Comparison of ENCODE assay signal across 32 cellular contexts in genomic region chr17:74544991-74545441, GRCh38. TPM values are rescaled to one million over a fixed set of nuclear protein-coding genes. Genes with fewer than 3 reads are reported as not detected.
A peak's percentile ranks its signal among the peaks of the same experiment; 100 is the strongest.
DNase-seq lines count a peak whose midpoint lies in the region; ATAC-seq, FAIRE-seq and TF ChIP-seq lines count a peak whose summit lies in the region.
"Had no signal": no experiment of that assay in that cellular context is flagged by ENCODE, and none has a peak within 500 bp of the region (broad histone marks: within the 10 kb centered on the region; RNA-seq: fewer than 3 reads in every experiment).

No MANE protein-coding gene starts in this region.

- ATAC-seq in HG03469 (IDR thresholded peaks at IDR 0.05; ENCODE audit: unreplicated experiment) = no peak
- ATAC-seq: PC-3, psoas muscle had no signal

- no peaks in the 10 kb centered on the region for H3K27me3 Mint-ChIP-seq in activated CD4-positive, alpha-beta T cell treated with anti-CD3 and anti-CD28 coated beads, Interleukin-2, amount 10 ng/mL, durations not matched to agents 7 days and 5 days

- H3K9ac ChIP-seq in kidney (ENCODE audit: low read length in 2 of 2) = no peak overlapping the region

- no peak for DNase-seq in activated CD4-positive, alpha-beta T cell treated with anti-CD3 and anti-CD28 coated beads, Interleukin-2, amount 10 ng/mL, durations not matched to agents 7 days and 5 days
- DNase-seq in activated CD4-positive, alpha-beta T cell treated with anti-CD3 and anti-CD28 coated beads, Interleukin-2, amount 50 U/mL, for 48 hours = no peak
- DNase-seq in HTR-8/SVneo (ENCODE audit: insufficient read length, low spot score) = no peak
- peak; percentile 49 for DNase-seq in kidney
- no peak for DNase-seq in suprapubic skin (ENCODE audit: low spot score in 2 of 2)
- DNase-seq in globus pallidus (ENCODE audit: low spot score) = no peak
- DNase-seq in activated CD4-positive, CD25-positive, alpha-beta regulatory T cell (lab: John Stamatoyannopoulos, UW) = no peak
- DNase-seq: activated CD4-positive, alpha-beta T cell treated with anti-CD3 and anti-CD28 coated beads, Interleukin-2, amount 50 U/mL, for 4 hours; activated naive CD4-positive, alpha-beta T cell; activated T-cell treated with anti-CD3 and anti-CD28 coated beads, Interleukin-2, amount 50 U/mL, for 1 hour; Karpas-422; NCI-H1048; NCI-H2029; NCI-H345; PC-3; psoas muscle; SIG-M5; stimulated activated CD4-positive, alpha-beta T cell treated with anti-CD3 and anti-CD28 coated beads, Interleukin-2, amount 100 ng/mL, for 24 hours; stimulated activated naive CD4-positive, alpha-beta T cell; T-helper 1 cell; trophoblast cell had no signal

- H3K27ac Mint-ChIP-seq in activated CD4-positive, alpha-beta T cell treated with anti-CD3 and anti-CD28 coated beads, Interleukin-2, amount 10 ng/mL, durations not matched to agents 7 days and 5 days = peak overlapping the region; percentile 57
- H3K27ac Mint-ChIP-seq: nephron had no signal

- POLR2A ChIA-PET in activated CD4-positive, alpha-beta T cell treated with anti-CD3 and anti-CD28 coated beads, Interleukin-2, amount 10 ng/mL, durations not matched to agents 7 days and 5 days (lab: Charles Lee) = no interaction called here

- TF ChIP-seq CTCF in kidney (IDR thresholded peaks at IDR 0.05; ENCODE audit: borderline replicate concordance, extremely low read depth, insufficient read depth) (no peak), suprapubic skin (IDR thresholded peaks at IDR 0.05) (no peak)

- 85% methylated on average over 6 of the region's 6 CpGs for WGBS in suprapubic skin

- H3K4me3 ChIP-seq in kidney (ENCODE audit: low read length in 2 of 2) = no peak overlapping the region
- peak overlapping the region; percentile 30 for H3K4me3 ChIP-seq in suprapubic skin
- H3K4me3 ChIP-seq: psoas muscle had no signal

- H3K4me1 Mint-ChIP-seq in activated CD4-positive, alpha-beta T cell treated with anti-CD3 and anti-CD28 coated beads, Interleukin-2, amount 10 ng/mL, durations not matched to agents 7 days and 5 days = peaks cover 42% of the 10 kb centered on the region
- H3K4me1 Mint-ChIP-seq: nephron had no signal

- TF ChIP-seq EP300 in suprapubic skin (IDR thresholded peaks at IDR 0.05) = no peak

- no peaks in the 10 kb centered on the region for H3K27me3 ChIP-seq in suprapubic skin

- H3K9me3 ChIP-seq in kidney (ENCODE audit: control insufficient read depth in 1 of 2, low read length in 2 of 2) (no peaks in the 10 kb centered on the region), suprapubic skin (no peaks in the 10 kb centered on the region)
- H3K9me3 ChIP-seq: psoas muscle had no signal

- H3K4me3 Mint-ChIP-seq in activated CD4-positive, alpha-beta T cell treated with anti-CD3 and anti-CD28 coated beads, Interleukin-2, amount 10 ng/mL, durations not matched to agents 7 days and 5 days = no peak overlapping the region
- H3K4me3 Mint-ChIP-seq: central memory CD8-positive, alpha-beta T cell; nephron had no signal

- H3K36me3 ChIP-seq in kidney (ENCODE audit: control insufficient read depth in 1 of 2, insufficient read depth in 2 of 2, low read length in 2 of 2) (no peaks in the 10 kb centered on the region), suprapubic skin (no peaks in the 10 kb centered on the region)

- H3K36me3 Mint-ChIP-seq in activated CD4-positive, alpha-beta T cell treated with anti-CD3 and anti-CD28 coated beads, Interleukin-2, amount 10 ng/mL, durations not matched to agents 7 days and 5 days (ENCODE audit: low read depth) = no peaks in the 10 kb centered on the region

- no peaks in the 10 kb centered on the region for H3K4me1 ChIP-seq in kidney (ENCODE audit: control insufficient read depth in 1 of 2, insufficient read depth in 1 of 2, low read depth in 1 of 2, low read length in 2 of 2)
- no peaks in the 10 kb centered on the region for H3K4me1 ChIP-seq in suprapubic skin
- H3K4me1 ChIP-seq: psoas muscle had no signal

- intact Hi-C loops in kidney (cut with DNase I) = no loop called here

- no peak for TF ChIP-seq POLR2A in suprapubic skin (IDR thresholded peaks at IDR 0.05)

- H3K27ac ChIP-seq in kidney (ENCODE audit: low read depth in 2 of 2, low read length in 2 of 2) = no peak overlapping the region
- H3K27ac ChIP-seq in suprapubic skin = no peak overlapping the region
- H3K27ac ChIP-seq: C4-2B, psoas muscle had no signal

- H3K9me3 Mint-ChIP-seq in activated CD4-positive, alpha-beta T cell treated with anti-CD3 and anti-CD28 coated beads, Interleukin-2, amount 10 ng/mL, durations not matched to agents 7 days and 5 days = no peaks in the 10 kb centered on the region
- H3K9me3 Mint-ChIP-seq: central memory CD8-positive, alpha-beta T cell; nephron had no signal

- CTCF ChIA-PET in activated CD4-positive, alpha-beta T cell treated with anti-CD3 and anti-CD28 coated beads, Interleukin-2, amount 10 ng/mL, durations not matched to agents 7 days and 5 days (lab: Charles Lee) = interaction anchor here (1.0 to 1.2 kb wide), 3 partner anchors 11 to 36 kb away, joined by 3 read pairs; no protein-coding TSS in a partner anchor

- FAIRE-seq in HTR-8/SVneo (lab: Jason Lieb, UNC) (peak; percentile 94), kidney (lab: Jason Lieb, UNC) (no peak)
- FAIRE-seq: frontal cortex had no signal

RNA-seq across cellular contexts. Expression of gene CD300C, which starts 0.9 kb away (rescaled TPM):
- total RNA-seq in activated CD4-positive, alpha-beta T cell treated with anti-CD3 and anti-CD28 coated beads, Interleukin-2, amount 10 ng/mL, durations not matched to agents 7 days and 5 days = under 1 TPM; 0.52 to 0.57 TPM
- total RNA-seq in kidney (4.2 TPM), suprapubic skin (under 1 TPM; 0.31 to 0.80 (median 0.53) TPM)
- polyA plus RNA-seq in kidney (ENCODE audit: insufficient read depth, low read depth, low replicate concordance) = 0.34 TPM
- total RNA-seq: A673, frontal cortex, kidney epithelial cell, PC-3 had no signal

RNA-seq across cellular contexts. Expression of gene CD300LB, which starts 13.7 kb away (rescaled TPM):
- not detected for total RNA-seq in activated CD4-positive, alpha-beta T cell treated with anti-CD3 and anti-CD28 coated beads, Interleukin-2, amount 10 ng/mL, durations not matched to agents 7 days and 5 days
- total RNA-seq in kidney (0.91 TPM), suprapubic skin (not detected)
- not detected for polyA plus RNA-seq in kidney (ENCODE audit: insufficient read depth, low read depth, low replicate concordance)
- total RNA-seq: A673, frontal cortex, H4, HT-29, kidney epithelial cell, PC-3 had no signal

RNA-seq across cellular contexts. Expression of gene CD300H, which starts 22.3 kb away (rescaled TPM):
- not detected for total RNA-seq in activated CD4-positive, alpha-beta T cell treated with anti-CD3 and anti-CD28 coated beads, Interleukin-2, amount 10 ng/mL, durations not matched to agents 7 days and 5 days
- total RNA-seq in kidney (2.0 TPM), suprapubic skin (not detected)
- polyA plus RNA-seq in kidney (ENCODE audit: insufficient read depth, low read depth, low replicate concordance) = not detected
- total RNA-seq: A673, frontal cortex, H4, HT-29, kidney epithelial cell, mesenteric fat pad, PC-3, psoas muscle had no signal
- polyA plus RNA-seq: esophagus, psoas muscle had no signal

RNA-seq across cellular contexts. Expression of gene CD300LD, which starts 47.1 kb away (rescaled TPM):
- under 1 TPM in 1 of 2 experiments, not detected in 1; 0.15 TPM for total RNA-seq in activated CD4-positive, alpha-beta T cell treated with anti-CD3 and anti-CD28 coated beads, Interleukin-2, amount 10 ng/mL, durations not matched to agents 7 days and 5 days
- total RNA-seq in kidney = not detected
- polyA plus RNA-seq in kidney (ENCODE audit: insufficient read depth, low read depth, low replicate concordance) = not detected
- total RNA-seq in suprapubic skin = not detected
- total RNA-seq: A673, frontal cortex, H4, HT-29, kidney epithelial cell, mesenteric fat pad, PC-3, psoas muscle had no signal
- polyA plus RNA-seq: esophagus, psoas muscle had no signal
